ENCODE assay signal across 15 cellular contexts in genomic region chr1:81805537-81806431, GRCh38. TPM values are rescaled to one million over a fixed set of nuclear protein-coding genes. Genes with fewer than 3 reads are reported as not detected.
DNase-seq lines count a peak whose midpoint lies in the region; ATAC-seq and TF ChIP-seq lines count a peak whose summit lies in the region.
"Had no signal": no experiment of that assay in that cellular context is flagged by ENCODE, and none has a peak within 500 bp of the region (broad histone marks: within the 10 kb centered on the region; RNA-seq: fewer than 3 reads in every experiment).

No MANE protein-coding gene starts in this region.

- WGBS in heart left ventricle, 4 donors = 30 to 45% (median 41%) methylated on average over 2 of the region's 2 CpGs
- WGBS in right lobe of liver (ENCODE audit: insufficient coverage, low coverage, low lambda C conversion rate, missing lambda C conversion rate) = 44% methylated on average over 2 of the region's 2 CpGs

- no peak for TF ChIP-seq POLR2A in heart left ventricle (IDR thresholded peaks at IDR 0.05)
- no peak for TF ChIP-seq POLR2A in right lobe of liver (IDR thresholded peaks at IDR 0.05)

- no peaks in the 10 kb centered on the region for H3K9me3 ChIP-seq in heart left ventricle
- H3K9me3 ChIP-seq in WERI-Rb-1 (ENCODE audit: severe bottlenecking) = no peaks in the 10 kb centered on the region
- no peaks in the 10 kb centered on the region for H3K9me3 ChIP-seq in right lobe of liver
- H3K9me3 ChIP-seq in upper lobe of right lung = no peaks in the 10 kb centered on the region
- no peaks in the 10 kb centered on the region for H3K9me3 ChIP-seq in effector memory CD4-positive, alpha-beta T cell (ENCODE audit: control insufficient read depth, low read length)

- no peak for ATAC-seq in heart left ventricle
- ATAC-seq in Right ventricle myocardium superior (ENCODE audit: poor library complexity) = no peak
- ATAC-seq in right lobe of liver = no peak
- no peak for ATAC-seq in upper lobe of right lung
- ATAC-seq in GM19351 (IDR thresholded peaks at IDR 0.05; ENCODE audit: unreplicated experiment) = no peak

- intact Hi-C loops in heart left ventricle (cut with DNase I) = loop anchor here in 9 of 10 donors (10.0 kb wide), 6 partner anchors 119 to 501 kb away; no protein-coding TSS in a partner anchor
- intact Hi-C loops in Right ventricle myocardium superior (cut with DNase I) = no loop called here
- intact Hi-C loops in right lobe of liver (cut with DNase I) = no loop called here
- intact Hi-C loops in upper lobe of right lung (cut with DNase I) = no loop called here

- H3K4me1 ChIP-seq in heart left ventricle = peaks cover 0 to 63% (median 39%) of the 10 kb centered on the region in 12 donors
- peaks cover 0 to 58% (median 18%) of the 10 kb centered on the region in 4 donors for H3K4me1 ChIP-seq in right lobe of liver
- no peaks in the 10 kb centered on the region for H3K4me1 ChIP-seq in upper lobe of right lung
- H3K4me1 ChIP-seq in effector memory CD4-positive, alpha-beta T cell (ENCODE audit: control insufficient read depth, insufficient read depth, low read length, poor library complexity, severe bottlenecking) = no peaks in the 10 kb centered on the region

- DNase-seq in heart left ventricle (no peak), Right ventricle myocardium superior (no peak), WERI-Rb-1 (no peak), right lobe of liver (no peak), upper lobe of right lung (no peak), GM19238 (ENCODE audit: insufficient read length, low spot score) (no peak)
- DNase-seq in effector memory CD4-positive, alpha-beta T cell = no peak
- DNase-seq: activated CD4-positive, alpha-beta T cell treated with anti-CD3 and anti-CD28 coated beads for 1 hour; activated CD8-positive, alpha-beta memory T cell treated with anti-CD3 and anti-CD28 coated beads, Interleukin-2, amount 50 U/mL, for 4 hours; activated naive CD4-positive, alpha-beta T cell; NCI-H2029 treated with DMSO at 0.1 percent for 48 hours; NCI-H748 treated with DMSO at 0.1 percent for 48 hours; T-helper 2 cell had no signal

- TF ChIP-seq CTCF in heart left ventricle (IDR thresholded peaks at IDR 0.05) = no peak
- no peak for TF ChIP-seq CTCF in WERI-Rb-1 (IDR thresholded peaks at IDR 0.05; ENCODE audit: low read depth, low read length)
- no peak for TF ChIP-seq CTCF in right lobe of liver (IDR thresholded peaks at IDR 0.05)
- TF ChIP-seq CTCF in upper lobe of right lung (IDR thresholded peaks at IDR 0.05) = no peak

- no peaks in the 10 kb centered on the region for H3K36me3 ChIP-seq in heart left ventricle
- peaks cover 17% of the 10 kb centered on the region for H3K36me3 ChIP-seq in WERI-Rb-1
- no peaks in the 10 kb centered on the region for H3K36me3 ChIP-seq in right lobe of liver
- no peaks in the 10 kb centered on the region for H3K36me3 ChIP-seq in upper lobe of right lung
- H3K36me3 ChIP-seq in effector memory CD4-positive, alpha-beta T cell (ENCODE audit: control insufficient read depth, insufficient read depth, low read length) = no peaks in the 10 kb centered on the region

- peaks cover 0 to 18% (median 0%) of the 10 kb centered on the region in 9 donors for H3K27me3 ChIP-seq in heart left ventricle
- H3K27me3 ChIP-seq in WERI-Rb-1 (ENCODE audit: insufficient read depth, low read depth, severe bottlenecking) = no peaks in the 10 kb centered on the region
- no peaks in the 10 kb centered on the region for H3K27me3 ChIP-seq in right lobe of liver
- H3K27me3 ChIP-seq in upper lobe of right lung = peaks cover 26% of the 10 kb centered on the region
- H3K27me3 ChIP-seq in effector memory CD4-positive, alpha-beta T cell (replicated peaks; ENCODE audit: control insufficient read depth, insufficient read depth, low read length, poor library complexity, severe bottlenecking) = peaks cover 8% of the 10 kb centered on the region

- H3K4me3 ChIP-seq in heart left ventricle (peak overlapping the region in 3 of 12 donors; percentile 91 to 92 (median 92)), WERI-Rb-1 (ENCODE audit: low read depth, low read length) (peak overlapping the region; percentile 98), right lobe of liver (no peak overlapping the region), upper lobe of right lung (peak overlapping the region; percentile 70)
- H3K4me3 ChIP-seq in effector memory CD4-positive, alpha-beta T cell (ENCODE audit: insufficient read depth, low read depth, low read length, poor library complexity, severe bottlenecking) = no peak overlapping the region

- H3K27ac ChIP-seq in heart left ventricle = peak overlapping the region in 9 of 12 donors; percentile 14 to 98 (median 28)
- H3K27ac ChIP-seq in WERI-Rb-1 = peak overlapping the region; percentile 96
- peak overlapping the region in 2 of 3 donors; percentile 13 to 99 for H3K27ac ChIP-seq in right lobe of liver
- peak overlapping the region; percentile 94 for H3K27ac ChIP-seq in upper lobe of right lung
- no peak overlapping the region for H3K27ac ChIP-seq in effector memory CD4-positive, alpha-beta T cell (ENCODE audit: insufficient read depth, low read length, poor library complexity, severe bottlenecking)
- H3K27ac ChIP-seq: RWPE1 had no signal

RNA-seq across cellular contexts. Expression of gene ADGRL2, which starts 5.0 kb away (rescaled TPM):
- total RNA-seq in heart left ventricle (10 to 100 TPM; 49.7 to 82.8 (median 58.4) TPM), Right ventricle myocardium superior (37.9 TPM), right lobe of liver (10 to 100 TPM; 38.0 to 72.3 (median 51.2) TPM), upper lobe of right lung (104 TPM)
- polyA plus RNA-seq in heart left ventricle = 10 to 100 TPM; 16.9 to 45.0 TPM

Comparison
In these comparisons a context has a peak if more than half of its experiments do, and no peak if none do; other contexts are left out.
1. intact Hi-C loops: an anchor here in heart left ventricle (10.0 kb wide); none called in Right ventricle myocardium superior, right lobe of liver and upper lobe of right lung.
2. H3K4me3 ChIP-seq: peak in WERI-Rb-1 (single experiment) and upper lobe of right lung (single experiment); none in right lobe of liver (0 of 3) and effector memory CD4-positive, alpha-beta T cell (single experiment).